In the genomic region with DNA sequence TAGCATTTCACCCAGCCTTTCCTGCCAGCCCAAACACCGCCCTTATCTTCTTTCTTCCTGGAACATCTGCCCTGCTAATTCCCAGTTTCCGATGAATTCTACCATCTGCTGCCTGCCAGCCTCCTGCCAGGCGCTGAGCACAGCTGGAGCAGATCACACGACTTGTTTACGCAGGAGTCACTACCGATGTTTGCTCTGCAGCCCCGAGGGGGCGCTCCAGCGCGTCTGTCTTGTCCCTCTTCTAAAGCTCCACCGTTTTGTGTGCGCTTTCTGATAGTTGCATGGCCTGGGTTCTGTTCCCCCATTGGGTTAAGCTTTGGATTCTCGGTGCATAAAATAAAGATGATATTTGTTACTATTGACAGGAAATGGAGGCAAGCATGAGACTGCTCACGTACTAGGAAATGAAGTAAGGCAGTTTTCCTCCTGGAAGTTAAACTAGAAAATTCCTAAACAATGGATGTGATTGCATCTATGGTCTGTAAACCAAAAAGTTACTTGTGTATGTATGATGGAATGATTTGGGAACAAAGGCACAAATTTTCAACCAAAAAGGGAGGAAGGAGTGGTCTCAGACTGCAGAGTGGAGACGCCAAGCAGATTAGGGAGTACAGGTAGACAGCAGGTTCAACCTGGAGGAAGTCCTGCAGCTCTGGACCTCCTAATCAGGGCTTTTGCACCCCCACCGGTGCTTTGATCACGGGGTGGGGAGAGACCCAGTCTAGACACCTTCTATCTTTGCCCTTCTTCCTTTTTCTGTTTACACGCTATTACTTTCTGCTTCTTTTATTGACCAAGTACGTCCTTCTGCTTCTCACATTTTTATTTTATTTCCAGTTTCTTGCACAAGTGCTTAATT, we compare ENCODE assay signal across 8 cellular contexts.
DNase-seq lines count a peak whose midpoint lies in the region; ATAC-seq and TF ChIP-seq lines count a peak whose summit lies in the region.

No MANE protein-coding gene starts in this region.

- TF ChIP-seq CTCF in GM12801 (IDR thresholded peaks at IDR 0.05; ENCODE audit: extremely low read depth, insufficient read length) (peak; percentile 63), WI38 (IDR thresholded peaks at IDR 0.05; ENCODE audit: low read depth, low read length) (peak; percentile 87)

- no peak overlapping the region for H3K4me3 ChIP-seq in WI38 (ENCODE audit: low read depth, low read length)

- in situ Hi-C loops in T47D (cut with HindIII; ENCODE audit: low pct_unique_long_range_greater_than_20kb, low sequenced_read_pairs), result no loop called here

- peak; percentile 40 for ATAC-seq in HG02840 (IDR thresholded peaks at IDR 0.05; ENCODE audit: low FRiP score, unreplicated experiment)

- DNase-seq in NCI-H2107 (lab: John Stamatoyannopoulos, UW) (peak; percentile 32), T47D (ENCODE audit: low read depth in 1 of 2, low spot score in 1 of 2) (peak; percentile 56 to 93), iris pigment epithelial cell (ENCODE audit: low read depth) (peak; percentile 85), smooth muscle cell of the brain vasculature (ENCODE audit: low read depth, low spot score) (peak; percentile 69), T1000 (lab: John Stamatoyannopoulos, UW) (no peak)
